Comparison of ENCODE assay signal across 8 cellular contexts in the genomic region with DNA sequence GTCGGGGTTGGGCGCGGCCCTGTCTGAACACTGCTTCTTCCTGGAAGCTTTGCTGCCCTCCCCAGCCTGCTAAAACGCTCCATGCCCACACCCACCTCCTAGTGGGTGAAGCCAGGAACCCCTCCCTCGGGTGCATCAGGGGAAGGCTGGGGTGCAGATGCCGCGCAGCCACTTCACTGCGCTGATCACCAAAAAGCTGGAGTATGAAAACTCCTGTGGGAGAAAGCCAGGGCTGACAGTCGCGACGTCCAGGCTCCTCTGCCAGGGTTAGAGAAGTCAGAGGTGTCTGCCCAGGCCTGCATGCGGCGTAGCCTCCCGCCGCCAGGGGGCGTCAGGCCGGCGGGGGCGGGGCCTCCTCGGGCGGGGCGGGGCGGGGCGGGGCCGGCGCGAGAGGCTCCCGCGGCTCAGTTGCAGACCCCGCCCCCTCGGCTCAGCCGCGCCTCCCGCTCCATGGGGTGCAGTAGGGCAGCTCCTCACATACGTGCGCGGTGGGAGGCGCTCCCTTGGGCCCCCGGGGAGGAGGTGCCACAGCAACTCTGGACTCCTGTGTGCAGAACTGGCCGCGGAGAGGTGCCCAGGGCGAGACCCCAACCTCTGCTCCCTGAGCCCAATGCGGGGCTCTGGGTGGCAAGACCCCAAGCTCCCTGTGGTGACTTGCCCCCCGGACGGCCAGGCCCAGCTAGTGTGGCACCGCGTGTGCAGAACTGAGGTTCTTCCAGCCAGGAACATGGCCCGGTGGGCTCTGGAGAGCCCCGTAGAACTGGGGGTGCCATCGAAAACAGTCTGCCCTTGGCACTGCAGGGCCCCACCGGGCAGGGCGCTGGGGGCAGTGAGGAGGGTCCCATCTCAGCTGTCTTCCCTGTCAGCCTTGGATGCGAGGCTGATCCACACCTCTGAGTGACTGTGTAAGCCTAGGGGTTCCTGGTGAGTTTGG. TPM values are rescaled to one million over a fixed set of nuclear protein-coding genes. Genes with fewer than 3 reads are reported as not detected.
DNase-seq lines count a peak whose midpoint lies in the region; ATAC-seq and TF ChIP-seq lines count a peak whose summit lies in the region.

No MANE protein-coding gene starts in this region.

- POLR2A ChIA-PET in activated CD4-positive, alpha-beta memory T cell treated with anti-CD3 and anti-CD28 coated beads, Interleukin-2, amount 10 ng/mL, durations not matched to agents 7 days and 5 days (lab: Charles Lee) = interaction anchor here (1.0 to 5.1 kb wide), 16 partner anchors 9 to 536 kb away, joined by 3 to 127 read pairs (median 8); a partner anchor contains a TSS

- H4K8ac ChIP-seq in mesendoderm (ENCODE audit: low read depth, low read length) = no peak overlapping the region

- H3K23ac ChIP-seq in mesendoderm (ENCODE audit: low read length) = peak overlapping the region; percentile 66

- peaks cover 71% of the 10 kb centered on the region for H3K4me1 Mint-ChIP-seq in activated CD4-positive, alpha-beta memory T cell treated with anti-CD3 and anti-CD28 coated beads, Interleukin-2, amount 10 ng/mL, durations not matched to agents 7 days and 5 days

- no peak overlapping the region for H3K4me2 ChIP-seq in mesendoderm (ENCODE audit: low read length)

- no peaks in the 10 kb centered on the region for H3K27me3 Mint-ChIP-seq in activated CD4-positive, alpha-beta memory T cell treated with anti-CD3 and anti-CD28 coated beads, Interleukin-2, amount 10 ng/mL, durations not matched to agents 7 days and 5 days

- H3K56ac ChIP-seq in mesendoderm (ENCODE audit: low read length) = peak overlapping the region; percentile 66

- TF ChIP-seq CTCF in C4-2B (conservative IDR thresholded peaks at IDR 0.05) = peak; percentile 96

- H3K79me1 ChIP-seq in mesendoderm (ENCODE audit: low read length) = no peaks in the 10 kb centered on the region

- peak overlapping the region; percentile 51 for H2AK5ac ChIP-seq in mesendoderm (ENCODE audit: low read length)

- no peaks in the 10 kb centered on the region for H3K36me3 ChIP-seq in mesendoderm (ENCODE audit: control insufficient read depth, insufficient read depth, low read length)

- TF ChIP-seq POLR2A in GM19193 (IDR thresholded peaks at IDR 0.05; ENCODE audit: extremely low read depth, insufficient read depth, insufficient read length) = peak; percentile 41

- peak; percentile 84 for DNase-seq in NCI-H748 (lab: John Stamatoyannopoulos, UW; ENCODE audit: unreplicated experiment)
- peak; percentile 97 for DNase-seq in activated CD4-positive, alpha-beta memory T cell treated with anti-CD3 and anti-CD28 coated beads, Interleukin-2, amount 10 ng/mL, durations not matched to agents 7 days and 5 days
- DNase-seq in ecto neural progenitor cell (ENCODE audit: low spot score) = peak; percentile 90
- DNase-seq in mesendoderm = peak; percentile 71
- peak; percentile 85 for DNase-seq in stimulated activated CD8-positive, alpha-beta memory T cell treated with anti-CD3 and anti-CD28 coated beads, Interleukin-15, amount 100 ng/mL, for 24 hours (ENCODE audit: low read depth)

- no peaks in the 10 kb centered on the region for H3K9me3 Mint-ChIP-seq in activated CD4-positive, alpha-beta memory T cell treated with anti-CD3 and anti-CD28 coated beads, Interleukin-2, amount 10 ng/mL, durations not matched to agents 7 days and 5 days

- no peak overlapping the region for H4K5ac ChIP-seq in mesendoderm (ENCODE audit: low read length)

- H3K9ac ChIP-seq in mesendoderm (ENCODE audit: low read length) = peak overlapping the region; percentile 37

- H2BK120ac ChIP-seq in mesendoderm (ENCODE audit: low read depth, low read length) = no peak overlapping the region

- no peak overlapping the region for H2BK5ac ChIP-seq in mesendoderm (ENCODE audit: low read length)

- H3K27me3 ChIP-seq in mesendoderm (ENCODE audit: insufficient read depth, low read length, poor library complexity) = no peaks in the 10 kb centered on the region

- H3K27ac ChIP-seq in C4-2B (peak overlapping the region; percentile 94), mesendoderm (ENCODE audit: low read depth, low read length) (no peak overlapping the region)

- peak overlapping the region; percentile 3 for H3K18ac ChIP-seq in mesendoderm (ENCODE audit: low read length)

- WGBS in mesendoderm (ENCODE audit: extremely low coverage, insufficient coverage, low lambda C conversion rate) = no CpG with 5 or more reads among the region's 53 CpGs

- CTCF ChIA-PET in activated CD4-positive, alpha-beta memory T cell treated with anti-CD3 and anti-CD28 coated beads, Interleukin-2, amount 10 ng/mL, durations not matched to agents 7 days and 5 days (lab: Charles Lee) = interaction anchor here (0.8 to 4.6 kb wide), 16 partner anchors 10 to 750 kb away, joined by 3 to 98 read pairs (median 8); a partner anchor contains a TSS

- peak overlapping the region; percentile 97 for H3K27ac Mint-ChIP-seq in activated CD4-positive, alpha-beta memory T cell treated with anti-CD3 and anti-CD28 coated beads, Interleukin-2, amount 10 ng/mL, durations not matched to agents 7 days and 5 days

- ATAC-seq in HG03354 (IDR thresholded peaks at IDR 0.05; ENCODE audit: poor library complexity, severe bottlenecking, unreplicated experiment) = peak; percentile 43

- H2BK15ac ChIP-seq in mesendoderm (replicated peaks; ENCODE audit: low read depth) = no peak overlapping the region

- H3K4me3 Mint-ChIP-seq in activated CD4-positive, alpha-beta memory T cell treated with anti-CD3 and anti-CD28 coated beads, Interleukin-2, amount 10 ng/mL, durations not matched to agents 7 days and 5 days = peak overlapping the region; percentile 94

- peaks cover 57% of the 10 kb centered on the region for H3K36me3 Mint-ChIP-seq in activated CD4-positive, alpha-beta memory T cell treated with anti-CD3 and anti-CD28 coated beads, Interleukin-2, amount 10 ng/mL, durations not matched to agents 7 days and 5 days (ENCODE audit: low read depth)

- no peaks in the 10 kb centered on the region for H3K79me2 ChIP-seq in mesendoderm (ENCODE audit: control insufficient read depth, insufficient read depth, low read length)

- H3K4me1 ChIP-seq in mesendoderm (ENCODE audit: control insufficient read depth, low read depth, low read length) = no peaks in the 10 kb centered on the region

- no peak overlapping the region for H3K4ac ChIP-seq in mesendoderm (ENCODE audit: low read depth, low read length)

- H3K4me3 ChIP-seq in mesendoderm (ENCODE audit: low read length) = no peak overlapping the region

RNA-seq across cellular contexts. Expression of a gene that starts 1.8 kb away (rescaled TPM):
- 100 to 1,000 TPM; 135 to 144 TPM for total RNA-seq in activated CD4-positive, alpha-beta memory T cell treated with anti-CD3 and anti-CD28 coated beads, Interleukin-2, amount 10 ng/mL, durations not matched to agents 7 days and 5 days
- polyA plus RNA-seq in mesendoderm (2013, experiment 1 of 2) = 5.8 TPM
- 5.3 TPM for polyA plus RNA-seq in mesendoderm (2013, experiment 2 of 2)

RNA-seq across cellular contexts. Expression of a gene that starts 6.3 kb away (rescaled TPM):
- total RNA-seq in activated CD4-positive, alpha-beta memory T cell treated with anti-CD3 and anti-CD28 coated beads, Interleukin-2, amount 10 ng/mL, durations not matched to agents 7 days and 5 days = 1 to 10 TPM; 7.9 to 9.3 TPM
- 1.6 TPM for polyA plus RNA-seq in mesendoderm (2013, experiment 1 of 2)
- 1.6 TPM for polyA plus RNA-seq in mesendoderm (2013, experiment 2 of 2)

RNA-seq across cellular contexts. Expression of a gene that starts 8.7 kb away (rescaled TPM):
- 10 to 100 TPM; 28.2 to 31.5 TPM for total RNA-seq in activated CD4-positive, alpha-beta memory T cell treated with anti-CD3 and anti-CD28 coated beads, Interleukin-2, amount 10 ng/mL, durations not matched to agents 7 days and 5 days
- polyA plus RNA-seq in mesendoderm (2013, experiment 1 of 2) = 2.1 TPM
- 1.9 TPM for polyA plus RNA-seq in mesendoderm (2013, experiment 2 of 2)

RNA-seq across cellular contexts. Expression of a gene that starts 20.1 kb away (rescaled TPM):
- total RNA-seq in activated CD4-positive, alpha-beta memory T cell treated with anti-CD3 and anti-CD28 coated beads, Interleukin-2, amount 10 ng/mL, durations not matched to agents 7 days and 5 days = 10 to 100 TPM; 52.3 to 53.1 TPM
- 11.8 TPM for polyA plus RNA-seq in mesendoderm (2013, experiment 1 of 2)
- polyA plus RNA-seq in mesendoderm (2013, experiment 2 of 2) = 11.6 TPM

RNA-seq across cellular contexts. Expression of a gene that starts 58.8 kb away (rescaled TPM):
- 1 to 10 TPM; 5.2 to 5.7 TPM for total RNA-seq in activated CD4-positive, alpha-beta memory T cell treated with anti-CD3 and anti-CD28 coated beads, Interleukin-2, amount 10 ng/mL, durations not matched to agents 7 days and 5 days
- polyA plus RNA-seq in mesendoderm (2013, experiment 1 of 2) = 0.10 TPM
- 0.13 TPM for polyA plus RNA-seq in mesendoderm (2013, experiment 2 of 2)
